Comparison of ENCODE assay signal across 12 cellular contexts in genomic region chr2:217784996-217785543, GRCh38.
DNase-seq lines count a peak whose midpoint lies in the region; ATAC-seq lines count a peak whose summit lies in the region.
"Had no signal": no experiment of that assay in that cellular context is flagged by ENCODE, and none has a peak within 500 bp of the region (broad histone marks: within the 10 kb centered on the region; RNA-seq: fewer than 3 reads in every experiment).

No MANE protein-coding gene starts in this region.

- no peak overlapping the region for H3K27ac ChIP-seq in trophoblast cell (ENCODE audit: low read depth, low read length)
- H3K27ac ChIP-seq: 22Rv1, thyroid gland had no signal

- H4K12ac ChIP-seq in trophoblast cell (ENCODE audit: low read depth, low read length): no peak overlapping the region

- H3K4me1 Mint-ChIP-seq in activated CD4-positive, alpha-beta T cell treated with anti-CD3 and anti-CD28 coated beads for 36 hours: peaks cover 5% of the 10 kb centered on the region
- H3K4me1 Mint-ChIP-seq in activated CD4-positive, alpha-beta T cell treated with anti-CD3 and anti-CD28 coated beads, Interleukin-2, amount 10 ng/mL, durations not matched to agents 24 days and 14 days: peaks cover 17% of the 10 kb centered on the region
- peaks cover 4 to 14% of the 10 kb centered on the region in 2 donors for H3K4me1 Mint-ChIP-seq in effector memory CD8-positive, alpha-beta T cell (ENCODE audit: low read depth in 2 of 2)

- H3K4me3 Mint-ChIP-seq in activated CD4-positive, alpha-beta T cell treated with anti-CD3 and anti-CD28 coated beads for 36 hours: no peak overlapping the region
- H3K4me3 Mint-ChIP-seq in activated CD4-positive, alpha-beta T cell treated with anti-CD3 and anti-CD28 coated beads, Interleukin-2, amount 10 ng/mL, durations not matched to agents 24 days and 14 days: no peak overlapping the region
- H3K4me3 Mint-ChIP-seq in effector memory CD8-positive, alpha-beta T cell: no peak overlapping the region
- H3K4me3 Mint-ChIP-seq: T-cell had no signal

- no peaks in the 10 kb centered on the region for H3K27me3 ChIP-seq in trophoblast cell (ENCODE audit: insufficient read depth, low read length)
- H3K27me3 ChIP-seq: thyroid gland had no signal

- peaks cover 9% of the 10 kb centered on the region for H3K9me3 ChIP-seq in trophoblast cell (ENCODE audit: insufficient read depth, low read depth, low read length)
- H3K9me3 ChIP-seq: thyroid gland had no signal

- H2BK120ac ChIP-seq in trophoblast cell (ENCODE audit: insufficient read depth, low read length, poor library complexity): no peak overlapping the region

- no peak for DNase-seq in activated CD4-positive, alpha-beta T cell treated with anti-CD3 and anti-CD28 coated beads for 36 hours
- DNase-seq in activated CD4-positive, alpha-beta T cell treated with anti-CD3 and anti-CD28 coated beads, Interleukin-2, amount 10 ng/mL, durations not matched to agents 24 days and 14 days: no peak
- DNase-seq in effector memory CD8-positive, alpha-beta T cell: no peak
- DNase-seq in trophoblast cell: no peak
- no peak for DNase-seq in NCI-H345 treated with DMSO at 0.1 percent for 48 hours (lab: John Stamatoyannopoulos, UW; ENCODE audit: unreplicated experiment)
- no peak for DNase-seq in T1000 (lab: John Stamatoyannopoulos, UW)
- DNase-seq: NCI-H187 treated with DMSO at 0.1 percent for 48 hours had no signal

- ATAC-seq in activated CD4-positive, alpha-beta T cell treated with anti-CD3 and anti-CD28 coated beads for 36 hours: peak; percentile 20
- peak; percentile 29 for ATAC-seq in HG03280 (IDR thresholded peaks at IDR 0.05; ENCODE audit: unreplicated experiment)
- peak; percentile 14 for ATAC-seq in effector memory CD8-positive, alpha-beta T cell (replicated peaks)
- no peak for ATAC-seq in HG03196 (IDR thresholded peaks at IDR 0.05; ENCODE audit: unreplicated experiment)

- no peak overlapping the region for H3K23ac ChIP-seq in trophoblast cell (ENCODE audit: low read length)

- H3K4me2 ChIP-seq in trophoblast cell (ENCODE audit: low read length): no peak overlapping the region

- H3K4ac ChIP-seq in trophoblast cell (ENCODE audit: low read depth, low read length): no peak overlapping the region

- POLR2A ChIA-PET in activated CD4-positive, alpha-beta T cell treated with anti-CD3 and anti-CD28 coated beads for 36 hours (lab: Charles Lee): no interaction called here

- no peaks in the 10 kb centered on the region for H3K4me1 ChIP-seq in trophoblast cell (ENCODE audit: control insufficient read depth in 1 of 2, insufficient read depth in 2 of 2, low read length in 2 of 2)

- no peaks in the 10 kb centered on the region for H3K36me3 ChIP-seq in trophoblast cell (ENCODE audit: control insufficient read depth in 1 of 2, insufficient read depth in 2 of 2, low read length in 2 of 2)

- peak overlapping the region; percentile 14 for H4K8ac ChIP-seq in trophoblast cell (ENCODE audit: low read depth, low read length)

- no peaks in the 10 kb centered on the region for H3K79me1 ChIP-seq in trophoblast cell (ENCODE audit: low read length)

- no peak overlapping the region for H3K18ac ChIP-seq in trophoblast cell (ENCODE audit: low read length)

- H4K91ac ChIP-seq in trophoblast cell (ENCODE audit: low read depth, low read length): no peak overlapping the region

- no peaks in the 10 kb centered on the region for H3K27me3 Mint-ChIP-seq in activated CD4-positive, alpha-beta T cell treated with anti-CD3 and anti-CD28 coated beads for 36 hours
- peaks cover 10% of the 10 kb centered on the region for H3K27me3 Mint-ChIP-seq in activated CD4-positive, alpha-beta T cell treated with anti-CD3 and anti-CD28 coated beads, Interleukin-2, amount 10 ng/mL, durations not matched to agents 24 days and 14 days
- peaks cover 0 to 7% of the 10 kb centered on the region in 2 donors for H3K27me3 Mint-ChIP-seq in effector memory CD8-positive, alpha-beta T cell
- H3K27me3 Mint-ChIP-seq: T-cell had no signal

- no peak overlapping the region for H3K14ac ChIP-seq in trophoblast cell (ENCODE audit: low read length)

- no peaks in the 10 kb centered on the region for H3K79me2 ChIP-seq in trophoblast cell (ENCODE audit: control insufficient read depth, insufficient read depth, low read length, poor library complexity)

- WGBS in trophoblast cell (ENCODE audit: extremely low coverage, insufficient coverage, insufficient read length): no CpG with 5 or more reads among the region's 14 CpGs

- H3K9ac ChIP-seq in trophoblast cell (ENCODE audit: low read length): no peak overlapping the region

- H3K36me3 Mint-ChIP-seq in activated CD4-positive, alpha-beta T cell treated with anti-CD3 and anti-CD28 coated beads for 36 hours (ENCODE audit: low read depth): peaks cover 3% of the 10 kb centered on the region
- peaks cover 3% of the 10 kb centered on the region for H3K36me3 Mint-ChIP-seq in activated CD4-positive, alpha-beta T cell treated with anti-CD3 and anti-CD28 coated beads, Interleukin-2, amount 10 ng/mL, durations not matched to agents 24 days and 14 days (ENCODE audit: low read depth)
- peaks cover 2% of the 10 kb centered on the region for H3K36me3 Mint-ChIP-seq in effector memory CD8-positive, alpha-beta T cell (ENCODE audit: insufficient read depth)

- no peak overlapping the region for H2AFZ ChIP-seq in trophoblast cell (ENCODE audit: insufficient read depth, low read length, poor library complexity)

- no peak overlapping the region for H2BK12ac ChIP-seq in trophoblast cell (ENCODE audit: low read length)

- peaks cover 8% of the 10 kb centered on the region for H3K9me3 Mint-ChIP-seq in activated CD4-positive, alpha-beta T cell treated with anti-CD3 and anti-CD28 coated beads for 36 hours (ENCODE audit: low read depth)
- peaks cover 7% of the 10 kb centered on the region for H3K9me3 Mint-ChIP-seq in activated CD4-positive, alpha-beta T cell treated with anti-CD3 and anti-CD28 coated beads, Interleukin-2, amount 10 ng/mL, durations not matched to agents 24 days and 14 days
- H3K9me3 Mint-ChIP-seq in effector memory CD8-positive, alpha-beta T cell: no peaks in the 10 kb centered on the region

- H2AK5ac ChIP-seq in trophoblast cell (ENCODE audit: low read length): no peak overlapping the region

- H3K27ac Mint-ChIP-seq in activated CD4-positive, alpha-beta T cell treated with anti-CD3 and anti-CD28 coated beads for 36 hours: peak overlapping the region; percentile 2
- no peak overlapping the region for H3K27ac Mint-ChIP-seq in activated CD4-positive, alpha-beta T cell treated with anti-CD3 and anti-CD28 coated beads, Interleukin-2, amount 10 ng/mL, durations not matched to agents 24 days and 14 days
- no peak overlapping the region for H3K27ac Mint-ChIP-seq in effector memory CD8-positive, alpha-beta T cell

- H2BK5ac ChIP-seq in trophoblast cell (ENCODE audit: low read depth, low read length, poor library complexity): no peak overlapping the region

- no peak overlapping the region for H3K4me3 ChIP-seq in trophoblast cell (ENCODE audit: low read depth, low read length)
- H3K4me3 ChIP-seq: thyroid gland had no signal

- intact Hi-C loops in activated CD4-positive, alpha-beta T cell treated with anti-CD3 and anti-CD28 coated beads for 36 hours (cut with DNase I, micrococcal nuclease): loop anchor here (1.0 kb wide), 5 partner anchors 101 to 283 kb away; no protein-coding TSS in a partner anchor
- intact Hi-C loops in activated CD4-positive, alpha-beta T cell treated with anti-CD3 and anti-CD28 coated beads, Interleukin-2, amount 10 ng/mL, durations not matched to agents 24 days and 14 days (cut with micrococcal nuclease): loop anchor here (1.0 kb wide), 3 partner anchors 101 to 208 kb away; no protein-coding TSS in a partner anchor

- CTCF ChIA-PET in activated CD4-positive, alpha-beta T cell treated with anti-CD3 and anti-CD28 coated beads for 36 hours (lab: Charles Lee): interaction anchor here (0.6 to 9.2 kb wide), 30 partner anchors 8 to 365 kb away, joined by 3 to 125 read pairs (median 5); partner anchors contain the start of gene RUFY4
